8 cellular contexts compared by ENCODE assay signal in the genomic region with DNA sequence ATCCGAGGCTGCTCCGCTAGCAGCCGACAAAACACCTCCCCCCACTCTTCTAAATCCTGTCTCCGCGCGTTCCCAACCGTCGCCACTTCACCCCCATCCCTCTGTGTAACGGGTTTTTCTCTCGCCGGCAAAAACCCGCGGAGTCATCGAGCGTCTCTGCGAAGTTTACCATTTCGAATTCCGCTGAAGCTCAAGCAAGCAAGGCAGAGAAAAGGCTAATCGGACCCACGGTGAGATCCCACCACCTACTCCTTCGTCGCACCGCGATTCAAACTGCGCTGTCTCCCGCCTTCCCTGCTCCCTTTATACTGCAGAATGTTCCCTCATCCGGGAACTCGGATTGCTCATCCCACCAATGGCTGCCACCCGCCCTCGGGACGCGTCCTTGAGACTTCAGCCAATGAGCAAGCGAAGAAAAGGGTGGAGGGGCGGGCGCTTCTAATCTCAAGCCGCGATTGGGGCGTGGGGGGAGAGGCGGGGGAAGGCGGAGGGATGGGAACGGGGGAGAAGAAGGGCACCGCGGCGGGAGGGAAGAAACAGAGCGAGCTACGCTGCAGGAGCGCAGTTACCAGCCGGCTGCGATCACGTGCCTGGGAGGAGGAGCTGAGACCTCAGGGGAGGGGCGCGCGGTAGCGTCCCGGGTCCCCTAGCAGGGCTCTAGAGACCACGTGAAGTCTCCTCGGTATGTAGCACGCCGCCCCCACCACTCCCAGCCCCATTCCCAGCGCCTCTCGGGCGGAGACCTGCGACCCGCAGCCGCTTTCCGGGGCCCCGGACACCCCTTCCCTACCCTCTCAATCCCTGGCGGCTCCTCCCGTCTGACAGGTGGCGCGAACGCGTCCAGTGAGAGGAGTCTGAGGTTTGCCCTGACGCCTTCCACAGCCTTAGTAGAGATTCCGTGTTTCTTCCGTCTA. TPM values are rescaled to one million over a fixed set of nuclear protein-coding genes. Genes with fewer than 3 reads are reported as not detected.
DNase-seq lines count a peak whose midpoint lies in the region; ATAC-seq and TF ChIP-seq lines count a peak whose summit lies in the region.

A gene (minus strand): TSS at position 277 of the 914 bp plus-strand sequence. CDS start 105 bp downstream, at position 172.

- peaks cover 8% of the 10 kb centered on the region for H3K36me3 ChIP-seq in CD4-positive, alpha-beta memory T cell (ENCODE audit: insufficient read depth, low read length)
- no peaks in the 10 kb centered on the region for H3K36me3 ChIP-seq in right lobe of liver

- peaks cover 43% of the 10 kb centered on the region for H3K4me1 ChIP-seq in CD4-positive, alpha-beta memory T cell (ENCODE audit: insufficient read depth, low read length)
- peaks cover 0 to 12% (median 4%) of the 10 kb centered on the region in 4 donors for H3K4me1 ChIP-seq in right lobe of liver

- H3K4me3 Mint-ChIP-seq in CD4-positive, alpha-beta memory T cell, result no peak within 1 kb of the TSS
- H3K4me3 Mint-ChIP-seq in activated CD4-positive, alpha-beta memory T cell treated with anti-CD3 and anti-CD28 coated beads for 36 hours, result no peak within 1 kb of the TSS

- H3K9me3 ChIP-seq in CD4-positive, alpha-beta memory T cell (ENCODE audit: control insufficient read depth in 1 of 2, low read length in 2 of 2), result no peaks in the 10 kb centered on the region
- H3K9me3 ChIP-seq in right lobe of liver, result no peaks in the 10 kb centered on the region

- H3K9me3 Mint-ChIP-seq in CD4-positive, alpha-beta memory T cell, result no peaks in the 10 kb centered on the region
- no peaks in the 10 kb centered on the region for H3K9me3 Mint-ChIP-seq in activated CD4-positive, alpha-beta memory T cell treated with anti-CD3 and anti-CD28 coated beads for 36 hours

- H3K36me3 Mint-ChIP-seq in CD4-positive, alpha-beta memory T cell, result peaks cover 3 to 11% of the 10 kb centered on the region in 2 donors
- H3K36me3 Mint-ChIP-seq in activated CD4-positive, alpha-beta memory T cell treated with anti-CD3 and anti-CD28 coated beads for 36 hours, result peaks cover 18% of the 10 kb centered on the region

- peaks cover 17 to 26% (median 24%) of the 10 kb centered on the region in 4 donors for H3K4me1 Mint-ChIP-seq in CD4-positive, alpha-beta memory T cell
- H3K4me1 Mint-ChIP-seq in activated CD4-positive, alpha-beta memory T cell treated with anti-CD3 and anti-CD28 coated beads for 36 hours (ENCODE audit: low read depth), result peaks cover 27% of the 10 kb centered on the region

- no peaks in the 10 kb centered on the region for H3K27me3 ChIP-seq in CD4-positive, alpha-beta memory T cell (ENCODE audit: insufficient read depth, low read length)
- H3K27me3 ChIP-seq in right lobe of liver, result no peaks in the 10 kb centered on the region

- peak within 1 kb of the TSS; percentile 90 to 98 for H3K4me3 ChIP-seq in CD4-positive, alpha-beta memory T cell (ENCODE audit: low read length in 2 of 2)
- peak within 1 kb of the TSS; percentile 77 to 91 (median 82) for H3K4me3 ChIP-seq in right lobe of liver

- TF ChIP-seq CTCF in right lobe of liver (IDR thresholded peaks at IDR 0.05), result no peak

- POLR2A ChIA-PET in CD4-positive, alpha-beta memory T cell (lab: Charles Lee; ENCODE audit: partially characterized antibody), result interaction anchor here (0.6 to 2.9 kb wide), 17 partner anchors 9 to 1689 kb away, joined by 3 to 25 read pairs (median 4); a partner anchor contains a TSS
- POLR2A ChIA-PET in activated CD4-positive, alpha-beta memory T cell treated with anti-CD3 and anti-CD28 coated beads for 36 hours (lab: Charles Lee), result interaction anchor here (1.0 to 1.4 kb wide), 5 partner anchors 56 to 862 kb away, joined by 3 to 4 read pairs (median 3); a partner anchor contains a TSS

- intact Hi-C loops in CD4-positive, alpha-beta memory T cell (cut with micrococcal nuclease), result loop anchor here (1.0 to 5.0 kb wide), 11 partner anchors 19 to 1808 kb away; a partner anchor contains a TSS
- intact Hi-C loops in activated CD4-positive, alpha-beta memory T cell treated with anti-CD3 and anti-CD28 coated beads for 36 hours (cut with micrococcal nuclease), result loop anchor here (1.0 to 10.0 kb wide), 17 partner anchors 56 to 1807 kb away; a partner anchor contains a TSS
- intact Hi-C loops in right lobe of liver (cut with DNase I), result loop anchor here in 1 of 2 donors (10.0 kb wide), 1 partner anchor 55 kb away; a partner anchor contains a TSS

- ATAC-seq in GM19455 (IDR thresholded peaks at IDR 0.05; ENCODE audit: unreplicated experiment), result peak; percentile 57
- ATAC-seq in right lobe of liver, result peak; percentile 86 to 91 (median 88)

- H3K27ac ChIP-seq in CD4-positive, alpha-beta memory T cell (ENCODE audit: low read depth, low read length), result peak within 1 kb of the TSS; percentile 86
- peak within 1 kb of the TSS; percentile 66 to 81 (median 78) for H3K27ac ChIP-seq in right lobe of liver

- no peak within 1 kb of the TSS for H3K27ac Mint-ChIP-seq in CD4-positive, alpha-beta memory T cell
- no peak within 1 kb of the TSS for H3K27ac Mint-ChIP-seq in activated CD4-positive, alpha-beta memory T cell treated with anti-CD3 and anti-CD28 coated beads for 36 hours

- H3K27me3 Mint-ChIP-seq in CD4-positive, alpha-beta memory T cell, result no peaks in the 10 kb centered on the region
- H3K27me3 Mint-ChIP-seq in activated CD4-positive, alpha-beta memory T cell treated with anti-CD3 and anti-CD28 coated beads for 36 hours, result no peaks in the 10 kb centered on the region

- CTCF ChIA-PET in CD4-positive, alpha-beta memory T cell (lab: Charles Lee; ENCODE audit: partially characterized antibody), result interaction anchor here (1.0 to 2.4 kb wide), 12 partner anchors 9 to 1801 kb away, joined by 3 to 12 read pairs (median 4); a partner anchor contains a TSS
- CTCF ChIA-PET in activated CD4-positive, alpha-beta memory T cell treated with anti-CD3 and anti-CD28 coated beads for 36 hours (lab: Charles Lee), result interaction anchor here (1.0 to 2.9 kb wide), 5 partner anchors 48 to 955 kb away, joined by 3 to 11 read pairs (median 4); a partner anchor contains a TSS

- TF ChIP-seq POLR2A in right lobe of liver (IDR thresholded peaks at IDR 0.05), result peak; percentile 98

- 0% methylated on average over 48 of the region's 76 CpGs for WGBS in right lobe of liver (ENCODE audit: insufficient coverage, low coverage, low lambda C conversion rate, missing lambda C conversion rate)

- peak; percentile 94 to 99 (median 96) for DNase-seq in CD4-positive, alpha-beta memory T cell
- peak; percentile 99 for DNase-seq in HK-2 (ENCODE audit: unreplicated experiment)
- peak; percentile 89 for DNase-seq in NCI-H82 treated with DMSO at 0.1 percent for 48 hours (lab: John Stamatoyannopoulos, UW; ENCODE audit: unreplicated experiment)
- DNase-seq in activated CD4-positive, alpha-beta memory T cell treated with anti-CD3 and anti-CD28 coated beads for 36 hours, result peak; percentile 99
- peak; percentile 98 for DNase-seq in ecto neural progenitor cell (ENCODE audit: low spot score)
- peak; percentile 99 for DNase-seq in right lobe of liver
- DNase-seq in stimulated activated CD4-positive, alpha-beta T cell treated with anti-CD3 and anti-CD28 coated beads, Interleukin-4, amount 100 ng/mL, for 4 hours, result peak; percentile 96 to 97

RNA-seq across cellular contexts. Expression of the gene that starts here (rescaled TPM):
- total RNA-seq in CD4-positive, alpha-beta memory T cell, result 100 to 1,000 TPM; 146 to 157 TPM
- 100 to 1,000 TPM; 359 to 521 TPM for polyA plus RNA-seq in CD4-positive, alpha-beta memory T cell
- 100 to 1,000 TPM; 709 to 731 TPM for total RNA-seq in activated CD4-positive, alpha-beta memory T cell treated with anti-CD3 and anti-CD28 coated beads for 36 hours
- 100 to 1,000 TPM in 1 of 6 experiments, 10 to 100 TPM in 5; 28.8 to 122 (median 42.9) TPM for total RNA-seq in right lobe of liver

Comparison
In these comparisons a context has a peak if more than half of its experiments do, and no peak if none do; other contexts are left out.
1. Peak in every context shown above with its lines: DNase-seq, ATAC-seq, H3K4me3 ChIP-seq and H3K27ac ChIP-seq.
2. RNA of the gene that starts here (total RNA-seq): 709 to 731 TPM in activated CD4-positive, alpha-beta memory T cell treated with anti-CD3 and anti-CD28 coated beads for 36 hours; 146 to 157 TPM in CD4-positive, alpha-beta memory T cell and 28.8 to 122 TPM in right lobe of liver; every median in the first group is over 4 times any median in the second.